In genomic region chr18:51753365-51754057, GRCh38 we compare ENCODE assay signal across 22 cellular contexts.
DNase-seq lines count a peak whose midpoint lies in the region; ATAC-seq and TF ChIP-seq lines count a peak whose summit lies in the region.
"Had no signal": no experiment of that assay in that cellular context is flagged by ENCODE, and none has a peak within 500 bp of the region (broad histone marks: within the 10 kb centered on the region; RNA-seq: fewer than 3 reads in every experiment).

No MANE protein-coding gene starts in this region.

- no peak for TF ChIP-seq CTCF in transverse colon (IDR thresholded peaks at IDR 0.05)

- peak; percentile 5 for DNase-seq in NCI-H1105 treated with DMSO at 0.1 percent for 48 hours (lab: John Stamatoyannopoulos, UW)
- DNase-seq in NCI-H1105 (lab: John Stamatoyannopoulos, UW), result no peak
- no peak for DNase-seq in substantia nigra (lab: John Stamatoyannopoulos, UW)
- no peak for DNase-seq in natural killer cell treated with Interleukin-12 subunit alpha and Interleukin-12 subunit beta and Interleukin-15 and Interleukin-18, amount 100 ng/mL, for 72 hours (ENCODE audit: low spot score)
- DNase-seq in transverse colon, result no peak
- DNase-seq: AML-193, DMS79 treated with DMSO at 0.1 percent for 48 hours, GM23248, HCEC 1CT, KG1, NCI-H2081, NCI-H2171 treated with DMSO at 0.1 percent for 48 hours, NCI-H446, NCI-H526 treated with DMSO at 0.1 percent for 48 hours, OCI-M1, SHP77 had no signal

- in situ Hi-C loops in transverse colon (cut with MboI; ENCODE audit: low pct_ligation_motif_present in 1 of 4, low pct_unique_long_range_greater_than_20kb in 1 of 4, low sequenced_read_pairs in 3 of 4), result no loop called here

- no peak overlapping the region for H3K27ac Mint-ChIP-seq in natural killer cell treated with Interleukin-12 subunit alpha and Interleukin-12 subunit beta and Interleukin-15 and Interleukin-18, amount 100 ng/mL, for 72 hours

- H3K9me3 ChIP-seq in transverse colon, result no peaks in the 10 kb centered on the region

- ATAC-seq in GM19324 (IDR thresholded peaks at IDR 0.05; ENCODE audit: low FRiP score, unreplicated experiment), result peak; percentile 62
- ATAC-seq in HG03354 (IDR thresholded peaks at IDR 0.05; ENCODE audit: poor library complexity, severe bottlenecking, unreplicated experiment), result peak; percentile 76
- ATAC-seq in GM18868 (IDR thresholded peaks at IDR 0.05; ENCODE audit: unreplicated experiment), result no peak
- no peak for ATAC-seq in natural killer cell treated with Interleukin-12 subunit alpha and Interleukin-12 subunit beta and Interleukin-15 and Interleukin-18, amount 100 ng/mL, for 72 hours

- intact Hi-C loops in transverse colon (cut with DNase I; ENCODE audit: low total_unique reads), result no loop called here

- H3K4me3 Mint-ChIP-seq in natural killer cell treated with Interleukin-12 subunit alpha and Interleukin-12 subunit beta and Interleukin-15 and Interleukin-18, amount 100 ng/mL, for 72 hours, result no peak overlapping the region

- H3K27ac ChIP-seq in substantia nigra (ENCODE audit: low read depth, low read length, poor library complexity, severe bottlenecking), result no peak overlapping the region
- no peak overlapping the region for H3K27ac ChIP-seq in transverse colon
- H3K27ac ChIP-seq: 22Rv1, C4-2B, GM23248, SK-N-MC had no signal

- H3K36me3 ChIP-seq in transverse colon, result no peaks in the 10 kb centered on the region

- H3K27me3 ChIP-seq in transverse colon, result no peaks in the 10 kb centered on the region

- TF ChIP-seq EP300 in transverse colon (IDR thresholded peaks at IDR 0.05; ENCODE audit: low read depth), result no peak

- H3K9me3 Mint-ChIP-seq in natural killer cell treated with Interleukin-12 subunit alpha and Interleukin-12 subunit beta and Interleukin-15 and Interleukin-18, amount 100 ng/mL, for 72 hours, result peaks cover 7% of the 10 kb centered on the region

- H3K4me1 ChIP-seq in transverse colon, result no peaks in the 10 kb centered on the region

- no peaks in the 10 kb centered on the region for H3K4me1 Mint-ChIP-seq in natural killer cell treated with Interleukin-12 subunit alpha and Interleukin-12 subunit beta and Interleukin-15 and Interleukin-18, amount 100 ng/mL, for 72 hours (ENCODE audit: low read depth in 2 of 2)

- 65 to 75% methylated on average over 5 of the region's 5 CpGs for WGBS in transverse colon (ENCODE audit: low coverage in 1 of 2), 2 donors

- no peak overlapping the region for H3K4me3 ChIP-seq in transverse colon
- H3K4me3 ChIP-seq: GM23248, SK-N-MC had no signal

- no peaks in the 10 kb centered on the region for H3K27me3 Mint-ChIP-seq in natural killer cell treated with Interleukin-12 subunit alpha and Interleukin-12 subunit beta and Interleukin-15 and Interleukin-18, amount 100 ng/mL, for 72 hours

- TF ChIP-seq POLR2A in transverse colon (IDR thresholded peaks at IDR 0.05), result no peak

- H3K36me3 Mint-ChIP-seq in natural killer cell treated with Interleukin-12 subunit alpha and Interleukin-12 subunit beta and Interleukin-15 and Interleukin-18, amount 100 ng/mL, for 72 hours, result no peaks in the 10 kb centered on the region

Comparison
In these comparisons a context has a peak if more than half of its experiments do, and no peak if none do; other contexts are left out.
1. ATAC-seq: peak in GM19324 (single experiment) and HG03354 (single experiment); none in GM18868 (single experiment) and natural killer cell treated with Interleukin-12 subunit alpha and Interleukin-12 subunit beta and Interleukin-15 and Interleukin-18, amount 100 ng/mL, for 72 hours (0 of 2).